ENCODE assay signal across 9 cellular contexts in genomic region chr10:106189254-106189653, GRCh38.
DNase-seq lines count a peak whose midpoint lies in the region; ATAC-seq lines count a peak whose summit lies in the region.
"Had no signal": no experiment of that assay in that cellular context is flagged by ENCODE, and none has a peak within 500 bp of the region (broad histone marks: within the 10 kb centered on the region; RNA-seq: fewer than 3 reads in every experiment).

No MANE protein-coding gene starts in this region.

- H3K4me1 ChIP-seq in iPS DF 6.9 (ENCODE audit: control insufficient read depth, insufficient read depth, low read length) = no peaks in the 10 kb centered on the region

- no peaks in the 10 kb centered on the region for H3K4me1 Mint-ChIP-seq in activated T-helper 2 cell treated with anti-CD3 and anti-CD28 coated beads, Interferon-gamma antibody, Interleukin-2, Interleukin-4, amounts not matched to agents 10 μg/mL and 5 μg/mL and 100 μg/mL, durations not matched to agents 14 hours and 24 hours and 36 hours (ENCODE audit: low read depth)
- H3K4me1 Mint-ChIP-seq: naive B cell had no signal

- peak; percentile 57 for ATAC-seq in HG02678 (IDR thresholded peaks at IDR 0.05; ENCODE audit: unreplicated experiment)
- ATAC-seq in activated CD4-positive, CD25-positive, alpha-beta regulatory T cell treated with anti-CD3 and anti-CD28 coated beads, Interleukin-2, amount 50 U/mL, for 24 hours = no peak
- no peak for ATAC-seq in HG02642 (IDR thresholded peaks at IDR 0.05; ENCODE audit: poor library complexity, unreplicated experiment)

- intact Hi-C loops in activated T-helper 2 cell treated with anti-CD3 and anti-CD28 coated beads, Interferon-gamma antibody, Interleukin-2, Interleukin-4, amounts not matched to agents 10 μg/mL and 5 μg/mL and 100 μg/mL, durations not matched to agents 14 hours and 24 hours and 36 hours (cut with micrococcal nuclease) = loop anchor here (2.0 kb wide), 1 partner anchor 238 kb away; no protein-coding TSS in a partner anchor

- no peak overlapping the region for H3K27ac ChIP-seq in iPS DF 6.9 (ENCODE audit: low read length)

- no peaks in the 10 kb centered on the region for H3K36me3 ChIP-seq in iPS DF 6.9 (ENCODE audit: control insufficient read depth, insufficient read depth, low read length)

- no peaks in the 10 kb centered on the region for H3K27me3 Mint-ChIP-seq in activated T-helper 2 cell treated with anti-CD3 and anti-CD28 coated beads, Interferon-gamma antibody, Interleukin-2, Interleukin-4, amounts not matched to agents 10 μg/mL and 5 μg/mL and 100 μg/mL, durations not matched to agents 14 hours and 24 hours and 36 hours (ENCODE audit: low read depth)
- H3K27me3 Mint-ChIP-seq: naive B cell had no signal

- H3K27me3 ChIP-seq in iPS DF 6.9 (ENCODE audit: control insufficient read depth, insufficient read depth, low read length) = no peaks in the 10 kb centered on the region

- H3K27ac Mint-ChIP-seq in activated T-helper 2 cell treated with anti-CD3 and anti-CD28 coated beads, Interferon-gamma antibody, Interleukin-2, Interleukin-4, amounts not matched to agents 10 μg/mL and 5 μg/mL and 100 μg/mL, durations not matched to agents 14 hours and 24 hours and 36 hours = no peak overlapping the region
- H3K27ac Mint-ChIP-seq: naive B cell had no signal

- H3K4me3 ChIP-seq in iPS DF 6.9 (ENCODE audit: low read length) = no peak overlapping the region

- no peaks in the 10 kb centered on the region for H3K9me3 Mint-ChIP-seq in activated T-helper 2 cell treated with anti-CD3 and anti-CD28 coated beads, Interferon-gamma antibody, Interleukin-2, Interleukin-4, amounts not matched to agents 10 μg/mL and 5 μg/mL and 100 μg/mL, durations not matched to agents 14 hours and 24 hours and 36 hours

- DNase-seq in SKM-1 treated with dmso at 0.1 percent for 144 hours (lab: John Stamatoyannopoulos, UW; ENCODE audit: unreplicated experiment) = peak; percentile 17
- DNase-seq in SKM-1 (lab: John Stamatoyannopoulos, UW; ENCODE audit: unreplicated experiment) = no peak
- DNase-seq in RPMI8226 = peak; percentile 21
- peak; percentile 64 for DNase-seq in iPS DF 6.9 (ENCODE audit: low read depth, low spot score)
- no peak for DNase-seq in activated T-helper 2 cell treated with anti-CD3 and anti-CD28 coated beads, Interferon-gamma antibody, Interleukin-2, Interleukin-4, amounts not matched to agents 10 μg/mL and 5 μg/mL and 100 μg/mL, durations not matched to agents 14 hours and 24 hours and 36 hours (ENCODE audit: low spot score)
- DNase-seq: naive B cell had no signal

- H3K9me3 ChIP-seq in iPS DF 6.9 (ENCODE audit: control insufficient read depth, insufficient read depth, low read length) = no peaks in the 10 kb centered on the region

- no peaks in the 10 kb centered on the region for H3K36me3 Mint-ChIP-seq in activated T-helper 2 cell treated with anti-CD3 and anti-CD28 coated beads, Interferon-gamma antibody, Interleukin-2, Interleukin-4, amounts not matched to agents 10 μg/mL and 5 μg/mL and 100 μg/mL, durations not matched to agents 14 hours and 24 hours and 36 hours (ENCODE audit: low read depth)
- H3K36me3 Mint-ChIP-seq: naive B cell had no signal

- no CpG with 5 or more reads among the region's 2 CpGs for WGBS in iPS DF 6.9 (ENCODE audit: insufficient coverage, insufficient read length)

- no peak overlapping the region for H3K4me3 Mint-ChIP-seq in activated T-helper 2 cell treated with anti-CD3 and anti-CD28 coated beads, Interferon-gamma antibody, Interleukin-2, Interleukin-4, amounts not matched to agents 10 μg/mL and 5 μg/mL and 100 μg/mL, durations not matched to agents 14 hours and 24 hours and 36 hours (ENCODE audit: low read depth)
- H3K4me3 Mint-ChIP-seq: naive B cell had no signal

Comparison
In these comparisons a context has a peak if more than half of its experiments do, and no peak if none do; other contexts are left out.
1. DNase-seq: peak in SKM-1 treated with dmso at 0.1 percent for 144 hours (single experiment), RPMI8226 (single experiment) and iPS DF 6.9 (single experiment); none in SKM-1 (single experiment) and activated T-helper 2 cell treated with anti-CD3 and anti-CD28 coated beads, Interferon-gamma antibody, Interleukin-2, Interleukin-4, amounts not matched to agents 10 μg/mL and 5 μg/mL and 100 μg/mL, durations not matched to agents 14 hours and 24 hours and 36 hours (single experiment).